Comparison of ENCODE assay signal across 14 cellular contexts in genomic region chr2:28976584-28976983, GRCh38. TPM values are rescaled to one million over a fixed set of nuclear protein-coding genes. Genes with fewer than 3 reads are reported as not detected.
A peak's percentile ranks its signal among the peaks of the same experiment; 100 is the strongest.
DNase-seq lines count a peak whose midpoint lies in the region; ATAC-seq and TF ChIP-seq lines count a peak whose summit lies in the region.
"Had no signal": no experiment of that assay in that cellular context is flagged by ENCODE, and none has a peak within 500 bp of the region (broad histone marks: within the 10 kb centered on the region; RNA-seq: fewer than 3 reads in every experiment).

No MANE protein-coding gene starts in this region.

- no peak for DNase-seq in AG04450 (ENCODE audit: low read depth, low spot score)
- DNase-seq in HS-5 (ENCODE audit: low read depth) = peak; percentile 19
- no peak for DNase-seq in effector memory CD8-positive, alpha-beta T cell
- DNase-seq in kidney tubule cell (ENCODE audit: low spot score) = peak; percentile 90
- no peak for DNase-seq in COLO668 (lab: John Stamatoyannopoulos, UW; ENCODE audit: unreplicated experiment)
- DNase-seq: activated CD4-positive, alpha-beta T cell treated with anti-CD3 and anti-CD28 coated beads, Interleukin-2, amount 50 U/mL, for 48 hours; activated naive CD4-positive, alpha-beta T cell treated with anti-CD3 and anti-CD28 coated beads, Interleukin-2, amount 10 ng/mL, durations not matched to agents 7 days and 5 days; mucosa of descending colon; NCI-H1930 had no signal

- H3K27ac Mint-ChIP-seq in effector memory CD8-positive, alpha-beta T cell = peak overlapping the region; percentile 64 to 83
- H3K27ac Mint-ChIP-seq: activated naive CD4-positive, alpha-beta T cell treated with anti-CD3 and anti-CD28 coated beads, Interleukin-2, amount 10 ng/mL, durations not matched to agents 7 days and 5 days; T-helper 1 cell treated with Interleukin-12 subunit alpha and Interleukin-12 subunit beta and Interleukin-4 antibody, amounts not matched to agents 30 μg/mL and 1 μg/mL, for 36 hours had no signal

- no peaks in the 10 kb centered on the region for H3K36me3 Mint-ChIP-seq in effector memory CD8-positive, alpha-beta T cell (ENCODE audit: insufficient read depth)
- H3K36me3 Mint-ChIP-seq: activated naive CD4-positive, alpha-beta T cell treated with anti-CD3 and anti-CD28 coated beads, Interleukin-2, amount 10 ng/mL, durations not matched to agents 7 days and 5 days had no signal

- POLR2A ChIA-PET in AG04450 (lab: Yijun Ruan, JAX) = no interaction called here

- CTCF ChIA-PET in AG04450 (lab: Charles Lee) = no interaction called here

- no peak for ATAC-seq in effector memory CD8-positive, alpha-beta T cell (replicated peaks)
- ATAC-seq in HG03196 (IDR thresholded peaks at IDR 0.05; ENCODE audit: unreplicated experiment) = no peak
- no peak for ATAC-seq in esophagus mucosa
- ATAC-seq in GM19452 (IDR thresholded peaks at IDR 0.05; ENCODE audit: unreplicated experiment) = no peak
- ATAC-seq: mucosa of descending colon had no signal

- H3K9me3 ChIP-seq in AG04450 (ENCODE audit: control insufficient read depth, insufficient read depth, low read length) = peaks cover 3% of the 10 kb centered on the region
- H3K9me3 ChIP-seq: mucosa of descending colon had no signal

- H3K4me3 ChIP-seq in AG04450 (ENCODE audit: low read depth, low read length) = no peak overlapping the region
- H3K4me3 ChIP-seq: mucosa of descending colon had no signal

- peak overlapping the region; percentile 39 for H3K27ac ChIP-seq in AG04450 (ENCODE audit: low read depth, low read length)

- no peaks in the 10 kb centered on the region for H3K27me3 Mint-ChIP-seq in effector memory CD8-positive, alpha-beta T cell

- no peak overlapping the region for H3K4me3 Mint-ChIP-seq in effector memory CD8-positive, alpha-beta T cell
- H3K4me3 Mint-ChIP-seq: activated naive CD4-positive, alpha-beta T cell treated with anti-CD3 and anti-CD28 coated beads, Interleukin-2, amount 10 ng/mL, durations not matched to agents 7 days and 5 days; T-helper 1 cell treated with Interleukin-12 subunit alpha and Interleukin-12 subunit beta and Interleukin-4 antibody, amounts not matched to agents 30 μg/mL and 1 μg/mL, for 36 hours had no signal

- peaks cover 9 to 12% of the 10 kb centered on the region in 2 donors for H3K4me1 Mint-ChIP-seq in effector memory CD8-positive, alpha-beta T cell (ENCODE audit: low read depth in 2 of 2)

- no peaks in the 10 kb centered on the region for H3K9me3 Mint-ChIP-seq in effector memory CD8-positive, alpha-beta T cell
- H3K9me3 Mint-ChIP-seq: activated naive CD4-positive, alpha-beta T cell treated with anti-CD3 and anti-CD28 coated beads, Interleukin-2, amount 10 ng/mL, durations not matched to agents 7 days and 5 days; T-helper 1 cell treated with Interleukin-12 subunit alpha and Interleukin-12 subunit beta and Interleukin-4 antibody, amounts not matched to agents 30 μg/mL and 1 μg/mL, for 36 hours had no signal

- peaks cover 6% of the 10 kb centered on the region for H3K27me3 ChIP-seq in AG04450 (ENCODE audit: control insufficient read depth, insufficient read depth, low read length)

- TF ChIP-seq CTCF in AG04450 (IDR thresholded peaks at IDR 0.05; ENCODE audit: low read depth, low read length) = no peak

RNA-seq across cellular contexts. Expression of gene TOGARAM2, which starts 4.5 kb away (rescaled TPM):
- 0.30 and 0.42 TPM in 2 replicates for polyA plus RNA-seq in AG04450 (2011; rRNA removed)
- polyA minus RNA-seq in AG04450 (2011; rRNA and poly(A)+ RNA removed) = 0.35 and 0.41 TPM in 2 replicates
- total RNA-seq in esophagus mucosa = 0.16 TPM
- total RNA-seq: glomerular endothelial cell had no signal

Comparison
In these comparisons a context has a peak if more than half of its experiments do, and no peak if none do; other contexts are left out.
1. DNase-seq: peak in HS-5 (single experiment) and kidney tubule cell (single experiment); none in AG04450 (single experiment), effector memory CD8-positive, alpha-beta T cell (0 of 3) and COLO668 (single experiment).